14 cellular contexts compared by ENCODE assay signal in the genomic region with DNA sequence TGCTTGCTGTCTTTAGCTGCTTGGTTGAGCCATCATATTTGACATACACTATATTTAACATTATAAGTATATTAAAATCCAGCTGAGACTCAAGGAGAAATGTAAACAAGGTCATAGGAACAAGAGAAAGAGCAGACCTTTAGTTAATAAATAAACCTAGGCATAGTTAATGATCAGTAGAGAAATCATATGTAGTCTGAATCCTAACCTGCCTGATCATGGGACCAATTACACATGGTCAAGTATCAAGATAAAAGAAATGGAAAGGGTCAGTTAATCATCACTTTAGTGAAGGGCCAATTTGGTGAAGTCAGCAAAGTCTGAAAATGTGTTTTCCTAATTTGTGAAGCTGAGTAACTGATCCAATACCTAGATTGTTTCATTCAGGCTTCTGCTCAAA. TPM values are rescaled to one million over a fixed set of nuclear protein-coding genes. Genes with fewer than 3 reads are reported as not detected.
"Had no signal": no experiment of that assay in that cellular context is flagged by ENCODE, and none has a peak within 500 bp of the region (broad histone marks: within the 10 kb centered on the region; RNA-seq: fewer than 3 reads in every experiment).

No MANE protein-coding gene starts in this region.

- H3K4me3 ChIP-seq: colonic mucosa, gastrocnemius medialis, left ventricle myocardium inferior, skin epidermis, tibial artery, uterus had no signal

- H3K27ac ChIP-seq: colonic mucosa, gastrocnemius medialis, left ventricle myocardium inferior, parathyroid adenoma, skin epidermis, tibial artery, uterus had no signal

- H3K36me3 ChIP-seq: colonic mucosa, gastrocnemius medialis, left ventricle myocardium inferior, tibial artery, uterus had no signal

- H3K4me1 ChIP-seq: colonic mucosa, gastrocnemius medialis, left ventricle myocardium inferior, parathyroid adenoma, tibial artery, uterus had no signal

- H3K9me3 ChIP-seq: colonic mucosa, gastrocnemius medialis, left ventricle myocardium inferior, tibial artery, uterus had no signal

- DNase-seq: activated CD4-positive, alpha-beta T cell treated with anti-CD3 and anti-CD28 coated beads for 48 hours; activated naive CD4-positive, alpha-beta T cell treated with anti-CD3 and anti-CD28 coated beads, Interleukin-2, amount 10 ng/mL, durations not matched to agents 7 days and 5 days; colonic mucosa; gastrocnemius medialis; hippocampal formation; left ventricle myocardium inferior; T-helper 1 cell; tibial artery; uterus had no signal

- H3K27me3 ChIP-seq: colonic mucosa, gastrocnemius medialis, tibial artery, uterus had no signal

- ATAC-seq: gastrocnemius medialis had no signal

RNA-seq across cellular contexts. Expression of gene RNF212B, which starts 7.5 kb away (rescaled TPM):
- total RNA-seq: activated T-helper 1 cell treated with anti-CD3 and anti-CD28 coated beads, Interleukin-12 subunit alpha, Interleukin-12 subunit beta, Interleukin-2, Interleukin-4 antibody, amounts not matched to agents 30 ng/mL and 10 ng/mL and 1 ng/mL, durations not matched to agents 14 hours and 24 hours and 36 hours; cardiac septum; colonic mucosa; gastrocnemius medialis; left ventricle myocardium inferior; myocyte; uterus had no signal
